ENCODE assay signal across 18 cellular contexts in the genomic region with DNA sequence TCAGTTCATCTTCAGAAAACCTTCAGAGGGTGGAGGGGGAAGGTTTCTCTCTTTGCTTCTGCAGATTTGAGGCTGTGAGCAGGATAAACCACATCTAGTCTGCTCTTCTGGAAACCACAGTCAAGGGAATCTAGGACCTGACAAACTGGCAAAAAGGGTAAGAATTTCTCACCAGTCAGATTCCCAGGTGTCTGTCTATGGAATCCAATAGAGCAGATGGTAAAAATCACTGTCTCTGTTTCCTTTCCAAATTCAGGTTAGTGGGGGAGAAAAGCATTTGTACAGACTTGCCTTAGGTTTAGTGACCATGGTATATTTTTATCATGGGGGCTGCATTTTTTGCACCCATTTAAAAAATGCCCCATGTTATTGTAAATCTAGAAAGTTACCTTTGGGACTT.
A peak's percentile ranks its signal among the peaks of the same experiment; 100 is the strongest.
DNase-seq lines count a peak whose midpoint lies in the region; ATAC-seq and TF ChIP-seq lines count a peak whose summit lies in the region.
"Had no signal": no experiment of that assay in that cellular context is flagged by ENCODE, and none has a peak within 500 bp of the region (broad histone marks: within the 10 kb centered on the region; RNA-seq: fewer than 3 reads in every experiment).

No MANE protein-coding gene starts in this region.

- no peak overlapping the region for H3K56ac ChIP-seq in mesendoderm (ENCODE audit: low read length)

- no peak overlapping the region for H3K4me2 ChIP-seq in mesendoderm (ENCODE audit: low read length)
- H3K4me2 ChIP-seq: BLaER1, GM23338 had no signal

- H3K4me3 Mint-ChIP-seq in HFFc6 = peak overlapping the region; percentile 3; the same call in 1 of the 2 replicates
- no peak overlapping the region for H3K4me3 Mint-ChIP-seq in T-helper 17 cell
- H3K4me3 Mint-ChIP-seq: B cell; CD4-positive, CD25-positive, alpha-beta regulatory T cell; CD8-positive, alpha-beta T cell; GM23338; H9 had no signal

- H3K4ac ChIP-seq in mesendoderm (ENCODE audit: low read depth, low read length) = no peak overlapping the region

- H3K9me3 Mint-ChIP-seq in HFFc6 = no peaks in the 10 kb centered on the region
- H3K9me3 Mint-ChIP-seq: GM23338 had no signal

- H3K79me2 ChIP-seq in mesendoderm (ENCODE audit: control insufficient read depth, insufficient read depth, low read length) = no peaks in the 10 kb centered on the region

- TF ChIP-seq CTCF in HFFc6 (IDR thresholded peaks at IDR 0.05) = no peak

- H3K18ac ChIP-seq in mesendoderm (ENCODE audit: low read length) = no peak overlapping the region

- no peak overlapping the region for H4K8ac ChIP-seq in mesendoderm (ENCODE audit: low read depth, low read length)

- no peak overlapping the region for H2BK120ac ChIP-seq in mesendoderm (ENCODE audit: low read depth, low read length)

- H3K36me3 Mint-ChIP-seq in HFFc6 (ENCODE audit: low read depth) = peaks cover 43% of the 10 kb centered on the region
- peaks cover 5% of the 10 kb centered on the region for H3K36me3 Mint-ChIP-seq in T-helper 17 cell (ENCODE audit: low read depth)

- H3K27me3 Mint-ChIP-seq in HFFc6 (ENCODE audit: insufficient read depth) (peaks cover 2% of the 10 kb centered on the region; the same call in 1 of the 2 replicates), T-helper 17 cell (no peaks in the 10 kb centered on the region)
- H3K27me3 Mint-ChIP-seq: B cell; CD4-positive, CD25-positive, alpha-beta regulatory T cell had no signal

- no peaks in the 10 kb centered on the region for H3K27me3 ChIP-seq in mesendoderm (ENCODE audit: insufficient read depth, low read length, poor library complexity)
- H3K27me3 ChIP-seq: BLaER1 had no signal

- no peak overlapping the region for H3K27ac ChIP-seq in mesendoderm (ENCODE audit: low read depth, low read length)
- H3K27ac ChIP-seq: BLaER1, C4-2B had no signal

- no peaks in the 10 kb centered on the region for H3K9me3 ChIP-seq in T-helper 17 cell (ENCODE audit: control insufficient read depth, low read length, poor library complexity, severe bottlenecking)
- H3K9me3 ChIP-seq: BLaER1 had no signal

- H2BK5ac ChIP-seq in mesendoderm (ENCODE audit: low read length) = no peak overlapping the region

- DNase-seq in HFFc6 = no peak
- peak; percentile 48 for DNase-seq in cerebellar cortex (ENCODE audit: low spot score)
- peak; percentile 25 for DNase-seq in mesendoderm
- no peak for DNase-seq in T-helper 17 cell
- DNase-seq in DMS 273 treated with DMSO at 0.1 percent for 48 hours (lab: John Stamatoyannopoulos, UW) = no peak
- DNase-seq: Caco-2; CD4-positive, CD25-positive, alpha-beta regulatory T cell; CD8-positive, alpha-beta T cell; DMS79; EL; GF-D8; H9 had no signal

- no peak overlapping the region for H3K23ac ChIP-seq in mesendoderm (ENCODE audit: low read length)

- no peak overlapping the region for H3K9ac ChIP-seq in mesendoderm (ENCODE audit: low read length)
- H3K9ac ChIP-seq: BLaER1 had no signal

- H2AK5ac ChIP-seq in mesendoderm (ENCODE audit: low read length) = no peak overlapping the region

- H3K36me3 ChIP-seq in mesendoderm (ENCODE audit: control insufficient read depth, insufficient read depth, low read length) = no peaks in the 10 kb centered on the region

- H3K4me1 Mint-ChIP-seq in HFFc6 (ENCODE audit: low read depth) = peaks cover 62% of the 10 kb centered on the region
- H3K4me1 Mint-ChIP-seq in T-helper 17 cell = no peaks in the 10 kb centered on the region
- H3K4me1 Mint-ChIP-seq: B cell had no signal

- H3K4me1 ChIP-seq in mesendoderm (ENCODE audit: control insufficient read depth, low read depth, low read length) = peaks cover 13% of the 10 kb centered on the region
- H3K4me1 ChIP-seq: BLaER1 had no signal

- H3K27ac Mint-ChIP-seq in HFFc6 = peak overlapping the region; percentile 95; the same call in 1 of the 2 replicates
- no peak overlapping the region for H3K27ac Mint-ChIP-seq in T-helper 17 cell
- H3K27ac Mint-ChIP-seq: B cell; CD8-positive, alpha-beta T cell; GM23338; H9 had no signal

- H2BK15ac ChIP-seq in mesendoderm (replicated peaks; ENCODE audit: low read depth) = no peak overlapping the region

- H3K79me1 ChIP-seq in mesendoderm (ENCODE audit: low read length) = no peaks in the 10 kb centered on the region

- H3K4me3 ChIP-seq in mesendoderm (ENCODE audit: low read length) = no peak overlapping the region
- H3K4me3 ChIP-seq: BLaER1, GM23338 had no signal

- ATAC-seq in HG02885 (IDR thresholded peaks at IDR 0.05; ENCODE audit: poor library complexity, unreplicated experiment) (no peak), T-helper 17 cell (no peak)
- ATAC-seq: CD8-positive, alpha-beta T cell; GM23338; HCT116 had no signal

- no peak overlapping the region for H4K5ac ChIP-seq in mesendoderm (ENCODE audit: low read length)

Comparison
In these comparisons a context has a peak if more than half of its experiments do, and no peak if none do; other contexts are left out.
1. DNase-seq: peak in cerebellar cortex (single experiment) and mesendoderm (single experiment); none in HFFc6 (single experiment), T-helper 17 cell (0 of 3) and DMS 273 treated with DMSO at 0.1 percent for 48 hours (single experiment).